ENCODE assay signal across 8 cellular contexts in the genomic region with DNA sequence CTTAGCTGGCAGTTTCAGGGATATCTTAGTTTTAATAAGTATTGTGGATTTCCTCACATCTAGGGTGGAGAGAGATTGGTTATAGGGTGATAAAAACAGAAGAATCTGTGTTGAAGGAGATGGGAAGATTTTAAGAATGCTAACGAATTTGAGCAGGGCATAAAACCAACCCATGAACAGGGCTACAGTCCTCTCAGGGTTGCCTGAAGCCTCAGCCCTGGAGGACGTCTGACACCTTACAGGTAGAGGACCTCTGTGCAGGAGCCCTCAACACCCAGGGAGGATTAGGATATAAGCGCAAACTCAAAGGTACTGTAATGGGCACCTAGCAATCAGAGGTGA. TPM values are rescaled to one million over a fixed set of nuclear protein-coding genes. Genes with fewer than 3 reads are reported as not detected.
A peak's percentile ranks its signal among the peaks of the same experiment; 100 is the strongest.
DNase-seq lines count a peak whose midpoint lies in the region; ATAC-seq and TF ChIP-seq lines count a peak whose summit lies in the region.

No MANE protein-coding gene starts in this region.

- ATAC-seq in GM19395 (IDR thresholded peaks at IDR 0.05; ENCODE audit: unreplicated experiment) (peak; percentile 54), HG03457 (IDR thresholded peaks at IDR 0.05; ENCODE audit: unreplicated experiment) (peak; percentile 11), GM19467 (IDR thresholded peaks at IDR 0.05; ENCODE audit: unreplicated experiment) (no peak)

- WGBS in ovary, 3 donors = 1 to 4% (median 3%) methylated on average over 3 of the region's 3 CpGs

- no peak overlapping the region for H3K27ac ChIP-seq in ovary

- TF ChIP-seq POLR2A in ovary (IDR thresholded peaks at IDR 0.05) = no peak

- H3K9ac ChIP-seq in endocrine pancreas (ENCODE audit: control insufficient read depth, insufficient read depth, low read length) = peak overlapping the region; percentile 67

- no peak for TF ChIP-seq EP300 in ovary (IDR thresholded peaks at IDR 0.05)

- peak overlapping the region; percentile 68 for H3K4me3 ChIP-seq in endocrine pancreas (ENCODE audit: control insufficient read depth, insufficient read depth, low read length)
- H3K4me3 ChIP-seq in ovary = peak overlapping the region; percentile 59

- H3K36me3 ChIP-seq in endocrine pancreas (ENCODE audit: control insufficient read depth, insufficient read depth, low read length) (no peaks in the 10 kb centered on the region), ovary (no peaks in the 10 kb centered on the region)

- H3K9me3 ChIP-seq in endocrine pancreas (ENCODE audit: control insufficient read depth, low read length) (no peaks in the 10 kb centered on the region), ovary (no peaks in the 10 kb centered on the region)

- H3K4me1 ChIP-seq in endocrine pancreas (ENCODE audit: control insufficient read depth, insufficient read depth, low read length) = no peaks in the 10 kb centered on the region
- no peaks in the 10 kb centered on the region for H3K4me1 ChIP-seq in ovary (ENCODE audit: insufficient read depth)

- DNase-seq in ovary = no peak
- DNase-seq in H4 (ENCODE audit: low spot score) = no peak
- no peak for DNase-seq in Ammon's horn (ENCODE audit: low spot score)
- no peak for DNase-seq in cerebellum (ENCODE audit: low spot score)

- intact Hi-C loops in ovary (cut with DNase I) = no loop called here

- H3K27me3 ChIP-seq in endocrine pancreas (ENCODE audit: control insufficient read depth, insufficient read depth, low read length) (no peaks in the 10 kb centered on the region), ovary (no peaks in the 10 kb centered on the region)

- TF ChIP-seq CTCF in ovary (IDR thresholded peaks at IDR 0.05) = no peak

RNA-seq across cellular contexts. Expression of a gene that starts 0.5 kb away (rescaled TPM):
- 10 to 100 TPM; 12.0 to 37.1 (median 34.6) TPM for total RNA-seq in ovary
- polyA plus RNA-seq in ovary = 10 to 100 TPM; 11.5 to 28.4 TPM
- 6.8 and 7.5 TPM in 2 replicates for total RNA-seq in H4 (2014; rRNA removed; shearing (Covaris generic))
- total RNA-seq in cerebellum = 51.5 TPM
